In genomic region chr5:43484049-43484849, GRCh38 we compare ENCODE assay signal across 1 cellular context.
TF ChIP-seq lines count a peak whose summit lies in the region.

No MANE protein-coding gene starts in this region.

TF ChIP-seq in K562, 482 proteins besides CTCF, POLR2A, EP300 and RAD21 (continued from another document and continues in another):
- TF ChIP-seq CHD7 (IDR thresholded peaks at IDR 0.05; ENCODE audit: low read depth, low read length): no peak
- TF ChIP-seq ATF2 (CRISPR knock-in tag; IDR thresholded peaks at IDR 0.05): no peak
- TF ChIP-seq, protein P1, sequence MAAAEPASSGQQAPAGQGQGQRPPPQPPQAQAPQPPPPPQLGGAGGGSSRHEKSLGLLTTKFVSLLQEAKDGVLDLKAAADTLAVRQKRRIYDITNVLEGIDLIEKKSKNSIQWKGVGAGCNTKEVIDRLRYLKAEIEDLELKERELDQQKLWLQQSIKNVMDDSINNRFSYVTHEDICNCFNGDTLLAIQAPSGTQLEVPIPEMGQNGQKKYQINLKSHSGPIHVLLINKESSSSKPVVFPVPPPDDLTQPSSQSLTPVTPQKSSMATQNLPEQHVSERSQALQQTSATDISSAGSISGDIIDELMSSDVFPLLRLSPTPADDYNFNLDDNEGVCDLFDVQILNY (CRISPR knock-in tag; IDR thresholded peaks at IDR 0.05): 0 out of 2 replicates have a peak, but pooled peaks have one; percentile 17
- peak; percentile 15; the same call in 1 of the 2 replicates for TF ChIP-seq SOX6 (IDR thresholded peaks at IDR 0.05)
- TF ChIP-seq, protein P2, sequence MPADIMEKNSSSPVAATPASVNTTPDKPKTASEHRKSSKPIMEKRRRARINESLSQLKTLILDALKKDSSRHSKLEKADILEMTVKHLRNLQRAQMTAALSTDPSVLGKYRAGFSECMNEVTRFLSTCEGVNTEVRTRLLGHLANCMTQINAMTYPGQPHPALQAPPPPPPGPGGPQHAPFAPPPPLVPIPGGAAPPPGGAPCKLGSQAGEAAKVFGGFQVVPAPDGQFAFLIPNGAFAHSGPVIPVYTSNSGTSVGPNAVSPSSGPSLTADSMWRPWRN (IDR thresholded peaks at IDR 0.05; ENCODE audit: low read depth): no peak
- TF ChIP-seq SRSF1 (IDR thresholded peaks at IDR 0.05; ENCODE audit: low read depth, low read length): no peak
- peak; percentile 31; the same call in 1 of the 2 replicates for TF ChIP-seq SMARCA4 (IDR thresholded peaks at IDR 0.05)
- no peak for TF ChIP-seq ZNF75A (CRISPR knock-in tag; IDR thresholded peaks at IDR 0.05)
- no peak for TF ChIP-seq TBL1XR1 (IDR thresholded peaks at IDR 0.05; ENCODE audit: low read length in 2 of 2)
- TF ChIP-seq ZNF778 (CRISPR knock-in tag; IDR thresholded peaks at IDR 0.05): no peak
- peak; percentile 68 for TF ChIP-seq KDM5B (IDR thresholded peaks at IDR 0.05; ENCODE audit: insufficient replicate concordance, low read depth, low read length)
- no peak for TF ChIP-seq NR2C1 (IDR thresholded peaks at IDR 0.05)
- TF ChIP-seq NR2C1 (tag; IDR thresholded peaks at IDR 0.05): no peak; the same call in 1 of the 2 replicates
- no peak for TF ChIP-seq ZNF134 (CRISPR knock-in tag; conservative IDR thresholded peaks at IDR 0.05)
- no peak for TF ChIP-seq PHB (CRISPR knock-in tag; IDR thresholded peaks at IDR 0.05)
- TF ChIP-seq ZFPM2 (CRISPR knock-in tag; IDR thresholded peaks at IDR 0.05): no peak; the same call in 1 of the 2 replicates
- TF ChIP-seq U2AF2 (optimal IDR thresholded peaks at IDR 0.05; ENCODE audit: low read depth, low read length): no peak
- no peak for TF ChIP-seq LARP7 (IDR thresholded peaks at IDR 0.05)
- TF ChIP-seq, protein P3, sequence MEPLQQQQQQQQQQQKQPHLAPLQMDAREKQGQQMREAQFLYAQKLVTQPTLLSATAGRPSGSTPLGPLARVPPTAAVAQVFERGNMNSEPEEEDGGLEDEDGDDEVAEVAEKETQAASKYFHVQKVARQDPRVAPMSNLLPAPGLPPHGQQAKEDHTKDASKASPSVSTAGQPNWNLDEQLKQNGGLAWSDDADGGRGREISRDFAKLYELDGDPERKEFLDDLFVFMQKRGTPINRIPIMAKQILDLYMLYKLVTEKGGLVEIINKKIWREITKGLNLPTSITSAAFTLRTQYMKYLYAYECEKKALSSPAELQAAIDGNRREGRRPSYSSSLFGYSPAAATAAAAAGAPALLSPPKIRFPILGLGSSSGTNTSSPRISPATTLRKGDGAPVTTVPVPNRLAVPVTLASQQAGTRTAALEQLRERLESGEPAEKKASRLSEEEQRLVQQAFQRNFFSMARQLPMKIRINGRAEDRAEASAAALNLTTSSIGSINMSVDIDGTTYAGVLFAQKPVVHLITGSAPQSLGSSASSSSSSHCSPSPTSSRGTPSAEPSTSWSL (CRISPR knock-in tag; IDR thresholded peaks at IDR 0.05; ENCODE audit: borderline replicate concordance): no peak
- TF ChIP-seq ZNF766 (CRISPR knock-in tag; conservative IDR thresholded peaks at IDR 0.05): peak; percentile 67; the same call in 1 of the 2 replicates
- no peak for TF ChIP-seq ZNF274 (IDR thresholded peaks at IDR 0.05; ENCODE audit: borderline replicate concordance, low read depth, low read length)
- no peak for TF ChIP-seq KAT8 (IDR thresholded peaks at IDR 0.05; ENCODE audit: low read depth)
- no peak for TF ChIP-seq SAP30 (IDR thresholded peaks at IDR 0.05; ENCODE audit: borderline replicate concordance, insufficient read depth, low read depth, low read length, poor library complexity, severe bottlenecking)
- no peak for TF ChIP-seq ZNF23 (CRISPR knock-in tag; IDR thresholded peaks at IDR 0.05)
- TF ChIP-seq TOE1 (IDR thresholded peaks at IDR 0.05; ENCODE audit: borderline replicate concordance): peak; percentile 66; the same call in 1 of the 2 replicates
- no peak for TF ChIP-seq TOE1 (CRISPR knock-in tag; IDR thresholded peaks at IDR 0.05; ENCODE audit: borderline replicate concordance, low read depth)
- no peak; the same call in 1 of the 2 replicates for TF ChIP-seq NR4A1 (CRISPR knock-in tag; IDR thresholded peaks at IDR 0.05)
- TF ChIP-seq NR4A1 (tag; IDR thresholded peaks at IDR 0.05): peak; percentile 72; the same call in 1 of the 2 replicates
- TF ChIP-seq HOXB6 (CRISPR knock-in tag; IDR thresholded peaks at IDR 0.05; ENCODE audit: borderline replicate concordance): no peak
- no peak for TF ChIP-seq PRPF4 (IDR thresholded peaks at IDR 0.05; ENCODE audit: insufficient read depth, low read depth, low read length, poor library complexity, severe bottlenecking)
- TF ChIP-seq KDM2B (CRISPR knock-in tag; IDR thresholded peaks at IDR 0.05): no peak
- no peak for TF ChIP-seq HNRNPLL (IDR thresholded peaks at IDR 0.05; ENCODE audit: low read depth, low read length, poor library complexity, severe bottlenecking)
- no peak for TF ChIP-seq CEBPZ (IDR thresholded peaks at IDR 0.05; ENCODE audit: borderline replicate concordance, low read depth, low read length)
- TF ChIP-seq WHSC1 (IDR thresholded peaks at IDR 0.05; ENCODE audit: low read length): no peak
- no peak for TF ChIP-seq ZNF277 (CRISPR knock-in tag; IDR thresholded peaks at IDR 0.05; ENCODE audit: borderline replicate concordance)
- peak; percentile 14 to 22; a peak in 2 of 4 replicates for TF ChIP-seq MAZ (CRISPR knock-in tag; conservative IDR thresholded peaks at IDR 0.05 in 1 of 2, IDR thresholded peaks at IDR 0.05 in 1 of 2)
- no peak for TF ChIP-seq SRSF7 (optimal IDR thresholded peaks at IDR 0.05; ENCODE audit: low read depth, low read length)
- 0 out of 2 replicates have a peak, but pooled peaks have one; percentile 3 for TF ChIP-seq TCF7 (IDR thresholded peaks at IDR 0.05; ENCODE audit: borderline replicate concordance)
- TF ChIP-seq, protein P4, sequence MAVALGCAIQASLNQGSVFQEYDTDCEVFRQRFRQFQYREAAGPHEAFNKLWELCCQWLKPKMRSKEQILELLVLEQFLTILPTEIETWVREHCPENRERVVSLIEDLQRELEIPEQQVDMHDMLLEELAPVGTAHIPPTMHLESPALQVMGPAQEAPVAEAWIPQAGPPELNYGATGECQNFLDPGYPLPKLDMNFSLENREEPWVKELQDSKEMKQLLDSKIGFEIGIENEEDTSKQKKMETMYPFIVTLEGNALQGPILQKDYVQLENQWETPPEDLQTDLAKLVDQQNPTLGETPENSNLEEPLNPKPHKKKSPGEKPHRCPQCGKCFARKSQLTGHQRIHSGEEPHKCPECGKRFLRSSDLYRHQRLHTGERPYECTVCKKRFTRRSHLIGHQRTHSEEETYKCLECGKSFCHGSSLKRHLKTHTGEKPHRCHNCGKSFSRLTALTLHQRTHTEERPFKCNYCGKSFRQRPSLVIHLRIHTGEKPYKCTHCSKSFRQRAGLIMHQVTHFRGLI (CRISPR knock-in tag; IDR thresholded peaks at IDR 0.05): no peak; the same call in 1 of the 2 replicates
